ENCODE assay signal across 16 cellular contexts in genomic region chr7:158010956-158011698, GRCh38.
A peak's percentile ranks its signal among the peaks of the same experiment; 100 is the strongest.
DNase-seq lines count a peak whose midpoint lies in the region; TF ChIP-seq lines count a peak whose summit lies in the region.
"Had no signal": no experiment of that assay in that cellular context is flagged by ENCODE, and none has a peak within 500 bp of the region (broad histone marks: within the 10 kb centered on the region; RNA-seq: fewer than 3 reads in every experiment).

No MANE protein-coding gene starts in this region.

- intact Hi-C loops in esophagus muscularis mucosa (cut with DNase I) (no loop called here), colonic mucosa (cut with DNase I) (no loop called here)

- H3K27ac ChIP-seq in BLaER1 treated with 17β-estradiol and CSF1 and Interleukin-3, amounts not matched to agents 10 nM and 100 nM = no peak overlapping the region
- H3K27ac ChIP-seq in esophagus muscularis mucosa (replicated peaks in 1 of 4) = no peak overlapping the region
- no peak overlapping the region for H3K27ac ChIP-seq in right atrium auricular region
- H3K27ac ChIP-seq in colonic mucosa = no peak overlapping the region
- H3K27ac ChIP-seq: skin epidermis had no signal

- H3K4me2 ChIP-seq in BLaER1 treated with 17β-estradiol and CSF1 and Interleukin-3, amounts not matched to agents 10 nM and 100 nM = peak overlapping the region in 9 of 11 experiments; percentile 3 to 43 (median 21); a peak in 9 of 22 replicates

- WGBS in esophagus muscularis mucosa = 57% methylated on average over 11 of the region's 11 CpGs

- no peaks in the 10 kb centered on the region for H4K20me1 ChIP-seq in BLaER1 treated with 17β-estradiol and CSF1 and Interleukin-3, amounts not matched to agents 10 nM and 100 nM

- DNase-seq in Daoy (ENCODE audit: low read depth) (peak; percentile 54), OCI-M1 (lab: John Stamatoyannopoulos, UW) (peak; percentile 0), esophagus muscularis mucosa (ENCODE audit: extremely low spot score) (no peak), amygdala (lab: John Stamatoyannopoulos, UW) (no peak), right atrium auricular region (ENCODE audit: low spot score) (no peak), colonic mucosa (no peak)
- DNase-seq: activated CD4-positive, CD25-positive, alpha-beta regulatory T cell treated with anti-CD3 and anti-CD28 coated beads, Interleukin-2, amount 50 U/mL, for 72 hours; BE2C; cerebellar nuclear complex; DMS 273 treated with DMSO at 0.1 percent for 48 hours; naive B cell; NCI-H1417 treated with DMSO at 0.1 percent for 48 hours; NCI-H2227 treated with DMSO at 0.1 percent for 48 hours; stimulated activated CD4-positive, alpha-beta T cell treated with anti-CD3 and anti-CD28 coated beads, Interleukin-4, amount 100 ng/mL, for 1 hour had no signal

- no peaks in the 10 kb centered on the region for H3K9me3 ChIP-seq in BLaER1 treated with 17β-estradiol and CSF1 and Interleukin-3, amounts not matched to agents 10 nM and 100 nM (replicated peaks in 1 of 11)
- H3K9me3 ChIP-seq in esophagus muscularis mucosa (no peaks in the 10 kb centered on the region), right atrium auricular region (no peaks in the 10 kb centered on the region), colonic mucosa (no peaks in the 10 kb centered on the region)
- H3K9me3 ChIP-seq: BE2C had no signal

- TF ChIP-seq POLR2A in esophagus muscularis mucosa (IDR thresholded peaks at IDR 0.05; ENCODE audit: low read depth) = no peak

- TF ChIP-seq CTCF in esophagus muscularis mucosa (IDR thresholded peaks at IDR 0.05) (no peak), right atrium auricular region (IDR thresholded peaks at IDR 0.05) (no peak), colonic mucosa (IDR thresholded peaks at IDR 0.05) (no peak)

- no peaks in the 10 kb centered on the region for H3K27me3 ChIP-seq in BLaER1 treated with 17β-estradiol and CSF1 and Interleukin-3, amounts not matched to agents 10 nM and 100 nM
- peaks cover 0 to 9% (median 0%) of the 10 kb centered on the region in 4 donors for H3K27me3 ChIP-seq in esophagus muscularis mucosa
- no peaks in the 10 kb centered on the region for H3K27me3 ChIP-seq in right atrium auricular region
- H3K27me3 ChIP-seq in colonic mucosa = no peaks in the 10 kb centered on the region
- H3K27me3 ChIP-seq: BE2C had no signal

- no peak overlapping the region for H3K9ac ChIP-seq in BLaER1 treated with 17β-estradiol and CSF1 and Interleukin-3, amounts not matched to agents 10 nM and 100 nM
- H3K9ac ChIP-seq in colonic mucosa (ENCODE audit: low read depth in 2 of 2, low read length in 2 of 2) = no peak overlapping the region

- H3K36me3 ChIP-seq in BLaER1 treated with 17β-estradiol and CSF1 and Interleukin-3, amounts not matched to agents 10 nM and 100 nM = no peaks in the 10 kb centered on the region
- H3K36me3 ChIP-seq in esophagus muscularis mucosa (no peaks in the 10 kb centered on the region), right atrium auricular region (no peaks in the 10 kb centered on the region), colonic mucosa (no peaks in the 10 kb centered on the region)
- H3K36me3 ChIP-seq: BE2C had no signal

- TF ChIP-seq EP300 in esophagus muscularis mucosa (IDR thresholded peaks at IDR 0.05) = no peak

- no peak overlapping the region for H3K4me3 ChIP-seq in BLaER1 treated with 17β-estradiol and CSF1 and Interleukin-3, amounts not matched to agents 10 nM and 100 nM
- H3K4me3 ChIP-seq in esophagus muscularis mucosa (peak overlapping the region; percentile 27 to 35 (median 32)), right atrium auricular region (no peak overlapping the region), colonic mucosa (no peak overlapping the region)
- H3K4me3 ChIP-seq: skin epidermis had no signal

- peaks cover 19 to 60% (median 52%) of the 10 kb centered on the region in 10 experiments for H3K4me1 ChIP-seq in BLaER1 treated with 17β-estradiol and CSF1 and Interleukin-3, amounts not matched to agents 10 nM and 100 nM
- peaks cover 5 to 9% (median 6%) of the 10 kb centered on the region in 4 donors for H3K4me1 ChIP-seq in esophagus muscularis mucosa
- peaks cover 0 to 4% of the 10 kb centered on the region in 2 donors for H3K4me1 ChIP-seq in right atrium auricular region
- no peaks in the 10 kb centered on the region for H3K4me1 ChIP-seq in colonic mucosa
- H3K4me1 ChIP-seq: BE2C had no signal

Comparison
In these comparisons a context has a peak if more than half of its experiments do, and no peak if none do; other contexts are left out.
1. H3K4me3 ChIP-seq: peak in esophagus muscularis mucosa (4 of 4); none in BLaER1 treated with 17β-estradiol and CSF1 and Interleukin-3, amounts not matched to agents 10 nM and 100 nM (0 of 10), right atrium auricular region (0 of 2) and colonic mucosa (single experiment).
2. DNase-seq: peak in Daoy (single experiment) and OCI-M1 (single experiment); none in esophagus muscularis mucosa (single experiment), amygdala (0 of 56), right atrium auricular region (single experiment) and colonic mucosa (single experiment).